In genomic region chr6:129608886-129609540, GRCh38 we compare ENCODE assay signal across 20 cellular contexts.
DNase-seq lines count a peak whose midpoint lies in the region; TF ChIP-seq lines count a peak whose summit lies in the region.
"Had no signal": no experiment of that assay in that cellular context is flagged by ENCODE, and none has a peak within 500 bp of the region (broad histone marks: within the 10 kb centered on the region; RNA-seq: fewer than 3 reads in every experiment).

No MANE protein-coding gene starts in this region.

- peaks cover 0 to 48% of the 10 kb centered on the region in 2 experiments for H3K4me1 ChIP-seq in SK-N-SH (ENCODE audit: control insufficient read depth in 1 of 2, insufficient read depth in 2 of 2, low read depth in 1 of 2, low read length in 1 of 2)
- H3K4me1 ChIP-seq in effector memory CD4-positive, alpha-beta T cell (ENCODE audit: control insufficient read depth, insufficient read depth, low read length, poor library complexity, severe bottlenecking), result no peaks in the 10 kb centered on the region

- no peak for TF ChIP-seq CTCF in AG10803 (conservative IDR thresholded peaks at IDR 0.05; ENCODE audit: low read length)
- TF ChIP-seq CTCF in HFFc6 (IDR thresholded peaks at IDR 0.05), result no peak
- no peak for TF ChIP-seq CTCF in SK-N-SH (IDR thresholded peaks at IDR 0.05)
- TF ChIP-seq CTCF in mesothelial cell of epicardium (IDR thresholded peaks at IDR 0.05; ENCODE audit: unreplicated experiment), result no peak

- peaks cover 58% of the 10 kb centered on the region for H3F3A ChIP-seq in SK-N-SH (replicated peaks; ENCODE audit: insufficient read depth)

- H3K9me3 Mint-ChIP-seq in HFFc6 (no peaks in the 10 kb centered on the region), mesothelial cell of epicardium (no peaks in the 10 kb centered on the region)
- H3K9me3 Mint-ChIP-seq: CD8-positive, alpha-beta T cell; memory B cell; naive thymus-derived CD4-positive, alpha-beta T cell; stimulated activated effector memory CD8-positive, alpha-beta T cell treated with anti-CD3 and anti-CD28 coated beads, Interleukin-12 subunit alpha, Interleukin-12 subunit beta, amount 100 ng/mL, for 72 hours had no signal

- H3K27me3 Mint-ChIP-seq in HFFc6 (ENCODE audit: insufficient read depth) (peaks cover 3% of the 10 kb centered on the region; the same call in 1 of the 2 replicates), mesothelial cell of epicardium (ENCODE audit: low read depth) (no peaks in the 10 kb centered on the region)
- H3K27me3 Mint-ChIP-seq: memory B cell; naive thymus-derived CD4-positive, alpha-beta T cell had no signal

- H3K27ac ChIP-seq in SK-N-SH (ENCODE audit: low read depth in 2 of 2, low read length in 1 of 2), result peak overlapping the region; percentile 39 to 78; a peak in 3 of 4 replicates
- H3K27ac ChIP-seq in effector memory CD4-positive, alpha-beta T cell (ENCODE audit: insufficient read depth, low read length, poor library complexity, severe bottlenecking), result no peak overlapping the region
- H3K27ac ChIP-seq: esophagus muscularis mucosa, thoracic aorta, WERI-Rb-1 had no signal

- POLR2A ChIA-PET in SK-N-SH (lab: Yijun Ruan, JAX), result no interaction called here

- no peaks in the 10 kb centered on the region for H4K20me1 ChIP-seq in SK-N-SH (ENCODE audit: insufficient read depth)

- no peak overlapping the region for H3K4me3 Mint-ChIP-seq in HFFc6
- H3K4me3 Mint-ChIP-seq in mesothelial cell of epicardium, result no peak overlapping the region
- H3K4me3 Mint-ChIP-seq: CD8-positive, alpha-beta T cell; memory B cell; naive thymus-derived CD4-positive, alpha-beta T cell; stimulated activated effector memory CD8-positive, alpha-beta T cell treated with anti-CD3 and anti-CD28 coated beads, Interleukin-12 subunit alpha, Interleukin-12 subunit beta, amount 100 ng/mL, for 72 hours had no signal

- no peaks in the 10 kb centered on the region for H3K9me3 ChIP-seq in SK-N-SH
- no peaks in the 10 kb centered on the region for H3K9me3 ChIP-seq in effector memory CD4-positive, alpha-beta T cell (ENCODE audit: control insufficient read depth, low read length)
- H3K9me3 ChIP-seq: esophagus muscularis mucosa, thoracic aorta had no signal

- peak; percentile 8 for DNase-seq in AG10803 (ENCODE audit: low read depth)
- DNase-seq in HFFc6, result no peak
- no peak for DNase-seq in SK-N-SH
- no peak for DNase-seq in mesothelial cell of epicardium (ENCODE audit: low spot score in 2 of 2, unreplicated experiment in 2 of 2)
- no peak for DNase-seq in effector memory CD4-positive, alpha-beta T cell
- DNase-seq in DMS53 (lab: John Stamatoyannopoulos, UW), result no peak
- no peak for DNase-seq in LoVo (ENCODE audit: low spot score)
- DNase-seq: activated CD4-positive, alpha-beta T cell treated with anti-CD3 and anti-CD28 coated beads, Interleukin-2, amount 50 U/mL, for 4 hours; activated naive CD4-positive, alpha-beta T cell; CD8-positive, alpha-beta T cell; DMS79; effector CD8-positive, alpha-beta T cell; Kasumi-1; naive thymus-derived CD4-positive, alpha-beta T cell; NCI-H1417 treated with DMSO at 0.1 percent for 48 hours; WERI-Rb-1 had no signal

- H3K27me3 ChIP-seq in SK-N-SH (ENCODE audit: insufficient read depth), result no peaks in the 10 kb centered on the region
- H3K27me3 ChIP-seq in effector memory CD4-positive, alpha-beta T cell (replicated peaks; ENCODE audit: control insufficient read depth, insufficient read depth, low read length, poor library complexity, severe bottlenecking), result no peaks in the 10 kb centered on the region
- H3K27me3 ChIP-seq: esophagus muscularis mucosa had no signal

- no peak for TF ChIP-seq RAD21 in SK-N-SH (IDR thresholded peaks at IDR 0.05; ENCODE audit: low read length)

- H3K4me3 ChIP-seq in AG10803 (ENCODE audit: low read length) (no peak overlapping the region), SK-N-SH (ENCODE audit: low read depth in 2 of 2, low read length in 1 of 2) (no peak overlapping the region)
- H3K4me3 ChIP-seq in effector memory CD4-positive, alpha-beta T cell (ENCODE audit: insufficient read depth, low read depth, low read length, poor library complexity, severe bottlenecking), result no peak overlapping the region
- H3K4me3 ChIP-seq: esophagus muscularis mucosa, thoracic aorta had no signal

- H3K27ac Mint-ChIP-seq in HFFc6 (peak overlapping the region; percentile 42; the same call in 1 of the 2 replicates), mesothelial cell of epicardium (peak overlapping the region; percentile 25)
- H3K27ac Mint-ChIP-seq: CD8-positive, alpha-beta T cell; memory B cell; stimulated activated effector memory CD8-positive, alpha-beta T cell treated with anti-CD3 and anti-CD28 coated beads, Interleukin-12 subunit alpha, Interleukin-12 subunit beta, amount 100 ng/mL, for 72 hours had no signal

- 0 out of 2 replicates have a peak overlapping the region, but pooled peaks have one; percentile 17 for H2AFZ ChIP-seq in SK-N-SH (ENCODE audit: low read depth)

- peaks cover 34% of the 10 kb centered on the region for H3K79me2 ChIP-seq in SK-N-SH (ENCODE audit: insufficient read depth)

- peaks cover 55% of the 10 kb centered on the region for H3K4me1 Mint-ChIP-seq in HFFc6 (ENCODE audit: low read depth)
- H3K4me1 Mint-ChIP-seq in mesothelial cell of epicardium, result peaks cover 37% of the 10 kb centered on the region
- H3K4me1 Mint-ChIP-seq: naive thymus-derived CD4-positive, alpha-beta T cell had no signal

- H3K36me3 Mint-ChIP-seq in HFFc6 (ENCODE audit: low read depth), result peaks cover 43% of the 10 kb centered on the region
- peaks cover 8% of the 10 kb centered on the region for H3K36me3 Mint-ChIP-seq in mesothelial cell of epicardium

- no peak overlapping the region; the same call in 1 of the 2 replicates for H3K9ac ChIP-seq in SK-N-SH

- TF ChIP-seq EP300 in SK-N-SH (IDR thresholded peaks at IDR 0.05; ENCODE audit: borderline replicate concordance in 1 of 2, low read depth in 1 of 2, low read length in 1 of 2), result no peak

- CTCF ChIA-PET in SK-N-SH (lab: Yijun Ruan, JAX), result no interaction called here

- no peaks in the 10 kb centered on the region for H3K9me2 ChIP-seq in SK-N-SH

- 67% methylated on average over 3 of the region's 3 CpGs for WGBS in SK-N-SH (ENCODE audit: low lambda C conversion rate)

- no peak overlapping the region for H3K4me2 ChIP-seq in SK-N-SH

- peaks cover 28 to 85% of the 10 kb centered on the region in 2 experiments for H3K36me3 ChIP-seq in SK-N-SH (replicated peaks in 1 of 2; ENCODE audit: control insufficient read depth in 1 of 2, insufficient read depth in 2 of 2, low read length in 1 of 2)
- no peaks in the 10 kb centered on the region for H3K36me3 ChIP-seq in effector memory CD4-positive, alpha-beta T cell (ENCODE audit: control insufficient read depth, insufficient read depth, low read length)
- H3K36me3 ChIP-seq: esophagus muscularis mucosa, WERI-Rb-1 had no signal

TF ChIP-seq in SK-N-SH, 30 proteins besides CTCF, POLR2A, EP300 and RAD21:
- TF ChIP-seq POLR2AphosphoS5 (IDR thresholded peaks at IDR 0.05; ENCODE audit: low read depth, low read length) (no peak), MXI1 (IDR thresholded peaks at IDR 0.05; ENCODE audit: low read depth, low read length) (no peak), GATA2 (CRISPR knock-in tag; IDR thresholded peaks at IDR 0.05) (no peak)
TF ChIP-seq in SK-N-SH: peak in this region for 0.
